Comparison of ENCODE assay signal across 9 cellular contexts in the genomic region with DNA sequence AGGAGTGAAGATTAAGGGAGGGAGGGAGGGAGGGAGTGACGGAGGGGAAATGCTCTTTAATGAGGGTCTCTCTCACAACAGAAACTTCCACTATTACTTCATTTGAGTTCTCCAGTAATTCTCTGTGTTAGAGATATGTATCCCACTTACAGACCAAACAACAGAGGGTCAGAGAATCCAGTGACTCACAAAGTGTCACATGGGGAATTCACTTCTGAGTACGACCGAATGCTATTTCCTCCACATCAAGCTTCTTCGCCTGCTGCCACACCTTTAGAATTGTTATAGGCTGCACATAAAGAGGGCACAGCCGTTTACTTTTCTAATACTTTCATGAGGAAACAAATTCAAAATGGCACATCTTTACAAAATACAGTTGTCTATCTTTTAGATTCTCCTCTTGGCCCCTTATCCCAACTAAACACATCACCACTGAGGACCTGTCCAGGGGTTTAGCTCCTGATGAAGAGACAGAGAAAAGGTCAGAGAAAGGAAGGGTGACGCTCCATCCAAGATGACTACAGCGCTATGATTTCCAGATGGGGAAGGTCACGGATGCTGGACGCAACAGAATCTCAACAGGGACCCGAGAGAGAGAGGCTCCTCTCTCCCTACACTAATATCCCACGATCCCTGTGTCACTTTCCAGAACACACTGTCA.
DNase-seq lines count a peak whose midpoint lies in the region; ATAC-seq and TF ChIP-seq lines count a peak whose summit lies in the region.
"Had no signal": no experiment of that assay in that cellular context is flagged by ENCODE, and none has a peak within 500 bp of the region (broad histone marks: within the 10 kb centered on the region; RNA-seq: fewer than 3 reads in every experiment).

No MANE protein-coding gene starts in this region.

- no peaks in the 10 kb centered on the region for H3K27me3 ChIP-seq in HCT116 (ENCODE audit: insufficient read depth, low read length)
- H3K27me3 ChIP-seq in stomach smooth muscle (ENCODE audit: control insufficient read depth in 1 of 2, insufficient read depth in 2 of 2, low read length in 2 of 2): no peaks in the 10 kb centered on the region

- CTCF ChIA-PET in HCT116 (lab: Charles Lee): no interaction called here

- POLR2A ChIA-PET in HCT116 (lab: Charles Lee): no interaction called here

- H3K9ac ChIP-seq in HCT116 (ENCODE audit: low read length) (no peak overlapping the region), stomach smooth muscle (ENCODE audit: low read length in 2 of 2) (peak overlapping the region in 1 of 2 donors; percentile 12)

- H3K4me3 ChIP-seq in HCT116 (replicated peaks in 1 of 2; ENCODE audit: low read depth in 1 of 2, low read length in 2 of 2) (no peak overlapping the region), stomach smooth muscle (ENCODE audit: low read length in 2 of 2) (no peak overlapping the region)

- H3K4me1 ChIP-seq in HCT116 (ENCODE audit: control insufficient read depth in 1 of 2, insufficient read depth in 2 of 2, low read length in 2 of 2) (peaks cover 7 to 17% of the 10 kb centered on the region in 2 experiments), stomach smooth muscle (ENCODE audit: control insufficient read depth, insufficient read depth, low read length) (peaks cover 63% of the 10 kb centered on the region)

- H3K36me3 ChIP-seq in HCT116 (ENCODE audit: control insufficient read depth in 1 of 2, insufficient read depth in 2 of 2, low read length in 2 of 2) (no peaks in the 10 kb centered on the region), stomach smooth muscle (ENCODE audit: control insufficient read depth in 2 of 2, insufficient read depth in 2 of 2, low read length in 2 of 2) (no peaks in the 10 kb centered on the region)

- H3K9me2 ChIP-seq in HCT116 (ENCODE audit: insufficient read depth): no peaks in the 10 kb centered on the region

- DNase-seq in HCT116 (ENCODE audit: low read depth, low spot score) (peak; percentile 7), amniotic stem cell (lab: John Stamatoyannopoulos, UW) (peak; percentile 52), iris pigment epithelial cell (ENCODE audit: low read depth) (peak; percentile 89), DMS153 (lab: John Stamatoyannopoulos, UW) (no peak)
- DNase-seq: NCI-H1092 treated with DMSO at 0.1 percent for 48 hours; stimulated activated CD4-positive, alpha-beta T cell treated with anti-CD3 and anti-CD28 coated beads, Interleukin-2, amount 100 ng/mL, for 24 hours had no signal

- H3K9me3 ChIP-seq in HCT116 (ENCODE audit: control insufficient read depth in 1 of 2, insufficient read depth in 1 of 2, low read depth in 1 of 2, low read length in 2 of 2): no peaks in the 10 kb centered on the region
- no peaks in the 10 kb centered on the region for H3K9me3 ChIP-seq in stomach smooth muscle (ENCODE audit: control insufficient read depth in 2 of 2, low read length in 2 of 2)

- no peak for TF ChIP-seq CTCF in HCT116 (IDR thresholded peaks at IDR 0.05 in 2 of 3, conservative IDR thresholded peaks at IDR 0.05 in 1 of 3; ENCODE audit: borderline replicate concordance in 1 of 3, insufficient read depth in 1 of 3, low read depth in 2 of 3, low read length in 2 of 3)

- RAD21 ChIA-PET in HCT116 (lab: Charles Lee; ENCODE audit: low non-redundant PET in 1 of 2, low total read pairs in 2 of 2, uncharacterized antibody in 2 of 2, unreplicated experiment in 2 of 2): no interaction called here

- TF ChIP-seq POLR2A in HCT116 (IDR thresholded peaks at IDR 0.05; ENCODE audit: borderline replicate concordance, extremely low read depth, insufficient read depth, insufficient read length): no peak

- BruUV-seq in HCT116 (replicated peaks; lab: Mats Ljungman, UMichigan): no TSS peak

- intact Hi-C loops in HCT116 (cut with micrococcal nuclease): no loop called here

- H2AFZ ChIP-seq in HCT116 (ENCODE audit: low read depth, low read length, poor library complexity, severe bottlenecking): no peak overlapping the region

- H3K27ac ChIP-seq in HCT116 (ENCODE audit: low read depth, low read length) (no peak overlapping the region), stomach smooth muscle (ENCODE audit: low read length) (peak overlapping the region; percentile 96)

- TF ChIP-seq RAD21 in HCT116 (IDR thresholded peaks at IDR 0.05; ENCODE audit: low read depth): no peak

- H4K20me1 ChIP-seq in HCT116 (ENCODE audit: insufficient read depth): no peaks in the 10 kb centered on the region

- no peaks in the 10 kb centered on the region for H3K79me2 ChIP-seq in HCT116 (ENCODE audit: insufficient read depth, low read length)

- ATAC-seq in HCT116 (peak; percentile 68), HG02840 (IDR thresholded peaks at IDR 0.05; ENCODE audit: low FRiP score, unreplicated experiment) (no peak), HG02938 (IDR thresholded peaks at IDR 0.05; ENCODE audit: unreplicated experiment) (no peak)

- H3K4me2 ChIP-seq in HCT116 (ENCODE audit: low read length): peak overlapping the region; percentile 48

TF ChIP-seq in HCT116, 20 proteins besides CTCF, POLR2A, EP300 and RAD21:
- TF ChIP-seq ZNF274 (IDR thresholded peaks at IDR 0.05; ENCODE audit: low read depth, low read length): no peak
- TF ChIP-seq CEBPB (IDR thresholded peaks at IDR 0.05; ENCODE audit: low read depth): no peak
- peak; percentile 52 for TF ChIP-seq JUND (IDR thresholded peaks at IDR 0.05)
- TF ChIP-seq SP1 (IDR thresholded peaks at IDR 0.05; ENCODE audit: low read depth): peak; percentile 19; the same call in 1 of the 2 replicates
- TF ChIP-seq FOSL1 (IDR thresholded peaks at IDR 0.05; ENCODE audit: low read depth): peak; percentile 49; the same call in 1 of the 2 replicates
- TF ChIP-seq, protein P1, sequence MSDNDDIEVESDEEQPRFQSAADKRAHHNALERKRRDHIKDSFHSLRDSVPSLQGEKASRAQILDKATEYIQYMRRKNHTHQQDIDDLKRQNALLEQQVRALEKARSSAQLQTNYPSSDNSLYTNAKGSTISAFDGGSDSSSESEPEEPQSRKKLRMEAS (IDR thresholded peaks at IDR 0.05): no peak
- TF ChIP-seq CBX3 (IDR thresholded peaks at IDR 0.05; ENCODE audit: low read depth): no peak; the same call in 1 of the 2 replicates
